1 cellular context compared by ENCODE assay signal in genomic region chr6:5846889-5847288, GRCh38.
TF ChIP-seq lines count a peak whose summit lies in the region.

No MANE protein-coding gene starts in this region.

TF ChIP-seq in GM12878, 131 proteins besides CTCF, POLR2A, EP300 and RAD21 (continued from another document):
- TF ChIP-seq NKRF (conservative IDR thresholded peaks at IDR 0.05): no peak
- no peak for TF ChIP-seq STAT1 (conservative IDR thresholded peaks at IDR 0.05)
- TF ChIP-seq POLR2AphosphoS5 (IDR thresholded peaks at IDR 0.05; ENCODE audit: low read length): no peak
- TF ChIP-seq NFIC (IDR thresholded peaks at IDR 0.05; ENCODE audit: low read depth, low read length): no peak
- no peak for TF ChIP-seq MEF2B (IDR thresholded peaks at IDR 0.05; ENCODE audit: partially characterized antibody, poor library complexity, severe bottlenecking)
- TF ChIP-seq ZBTB4 (CRISPR knock-in tag; IDR thresholded peaks at IDR 0.05): no peak
- TF ChIP-seq ESRRA (IDR thresholded peaks at IDR 0.05; ENCODE audit: low read length): no peak
- no peak for TF ChIP-seq USF2 (IDR thresholded peaks at IDR 0.05; ENCODE audit: borderline replicate concordance, low read depth, low read length)
- no peak for TF ChIP-seq TCF3 (IDR thresholded peaks at IDR 0.05; ENCODE audit: borderline replicate concordance, insufficient read depth, low read depth, low read length)
